1 cellular context compared by ENCODE assay signal in genomic region chr7:739964-740942, GRCh38.
TF ChIP-seq lines count a peak whose summit lies in the region.

No MANE protein-coding gene starts in this region.

TF ChIP-seq in HepG2, 621 proteins besides CTCF, POLR2A, EP300 and RAD21:
- TF ChIP-seq SAP130 (CRISPR knock-in tag; IDR thresholded peaks at IDR 0.05; ENCODE audit: low read depth): no peak
- TF ChIP-seq SP5 (CRISPR knock-in tag; IDR thresholded peaks at IDR 0.05; ENCODE audit: borderline replicate concordance, low read depth): no peak
- TF ChIP-seq ZNF343 (CRISPR knock-in tag; IDR thresholded peaks at IDR 0.05): no peak
- no peak for TF ChIP-seq NR2C2 (CRISPR knock-in tag; IDR thresholded peaks at IDR 0.05; ENCODE audit: borderline replicate concordance)
- no peak for TF ChIP-seq BRD4 (CRISPR knock-in tag; IDR thresholded peaks at IDR 0.05)
- no peak for TF ChIP-seq NAIF1 (CRISPR knock-in tag; IDR thresholded peaks at IDR 0.05; ENCODE audit: borderline replicate concordance)
- no peak for TF ChIP-seq GATAD1 (CRISPR knock-in tag; IDR thresholded peaks at IDR 0.05)
- no peak for TF ChIP-seq NFKB2 (CRISPR knock-in tag; IDR thresholded peaks at IDR 0.05; ENCODE audit: borderline replicate concordance)
